Comparison of ENCODE assay signal across 27 cellular contexts in the genomic region with DNA sequence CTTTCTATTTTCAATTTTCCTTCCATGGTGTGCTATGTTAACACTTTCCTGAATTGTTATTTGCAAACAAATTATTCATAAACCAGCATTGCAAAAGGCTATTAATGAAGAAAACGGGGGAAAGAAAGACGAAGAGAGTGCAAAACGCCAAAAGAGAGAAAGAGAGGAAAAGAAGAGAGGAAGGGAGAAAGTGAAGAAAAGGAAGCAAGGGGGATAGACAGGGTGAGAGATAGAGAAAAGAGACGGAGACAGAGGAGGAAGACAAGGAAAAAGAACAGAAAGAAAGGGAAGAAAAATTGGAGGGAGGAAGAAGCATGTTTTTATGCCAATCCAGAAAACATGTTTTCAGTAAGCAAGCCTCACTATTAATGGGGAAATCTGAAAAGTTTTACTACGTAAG.
"Had no signal": no experiment of that assay in that cellular context is flagged by ENCODE, and none has a peak within 500 bp of the region (broad histone marks: within the 10 kb centered on the region; RNA-seq: fewer than 3 reads in every experiment).

No MANE protein-coding gene starts in this region.

- H3K27me3 Mint-ChIP-seq: effector memory CD8-positive, alpha-beta T cell; naive B cell; natural killer cell treated with Interleukin-12 subunit alpha and Interleukin-12 subunit beta and Interleukin-15 and Interleukin-18, amount 100 ng/mL, for 72 hours; stimulated activated memory B cell treated with anti-CD40 and anti-IgM and Interleukin-4, amounts not matched to agents 10 μg/mL and 1 μg/mL and 100 μg/mL, for 72 hours had no signal

- H3K27ac ChIP-seq: epithelial cell of prostate, ovary, psoas muscle, sigmoid colon, testis, tibial artery had no signal

- H3K27me3 ChIP-seq: ovary, sigmoid colon, testis, tibial artery had no signal

- FAIRE-seq: keratinocyte had no signal

- H3K9me3 Mint-ChIP-seq: effector memory CD8-positive, alpha-beta T cell; memory B cell; mesothelial cell of epicardium; naive B cell; natural killer cell treated with Interleukin-12 subunit alpha and Interleukin-12 subunit beta and Interleukin-15 and Interleukin-18, amount 100 ng/mL, for 72 hours; neural crest cell; stimulated activated memory B cell treated with anti-CD40 and anti-IgM and Interleukin-4, amounts not matched to agents 10 μg/mL and 1 μg/mL and 100 μg/mL, for 72 hours; type B pancreatic cell had no signal

- H3K4me3 Mint-ChIP-seq: effector memory CD8-positive, alpha-beta T cell; memory B cell; mesothelial cell of epicardium; naive B cell; natural killer cell treated with Interleukin-12 subunit alpha and Interleukin-12 subunit beta and Interleukin-15 and Interleukin-18, amount 100 ng/mL, for 72 hours; neural crest cell; stimulated activated memory B cell treated with anti-CD40 and anti-IgM and Interleukin-4, amounts not matched to agents 10 μg/mL and 1 μg/mL and 100 μg/mL, for 72 hours; type B pancreatic cell had no signal

- DNase-seq: cortex of kidney; effector memory CD8-positive, alpha-beta T cell; foreskin melanocyte; mucosa of descending colon; naive B cell; nucleus accumbens; ovary; posterior cingulate gyrus; psoas muscle; right cardiac atrium; sigmoid colon; stimulated activated CD4-positive, alpha-beta T cell treated with anti-CD3 and anti-CD28 coated beads, Interleukin-2, amount 100 ng/mL, for 24 hours; stimulated activated CD4-positive, alpha-beta T cell treated with anti-CD3 and anti-CD28 coated beads, Interleukin-4, amount 100 ng/mL, for 4 hours; stimulated activated naive CD8-positive, alpha-beta T cell treated with anti-CD3 and anti-CD28 coated beads, Interleukin-15, Interleukin-2, amounts not matched to agents 100 U/mL and 50 U/mL, for 24 hours; substantia nigra; testis; tibial artery had no signal

- ATAC-seq: effector memory CD8-positive, alpha-beta T cell; esophagus mucosa; mucosa of descending colon; natural killer cell treated with Interleukin-12 subunit alpha and Interleukin-12 subunit beta and Interleukin-15 and Interleukin-18, amount 100 ng/mL, for 72 hours; psoas muscle; right cardiac atrium; stimulated activated memory B cell treated with anti-CD40 and anti-IgM and Interleukin-4, amounts not matched to agents 10 μg/mL and 1 μg/mL and 100 μg/mL, for 72 hours; stimulated activated naive CD8-positive, alpha-beta T cell treated with anti-CD3 and anti-CD28 coated beads, Interleukin-15, Interleukin-2, amounts not matched to agents 100 U/mL and 50 U/mL, for 24 hours had no signal

- H3K9me3 ChIP-seq: mucosa of descending colon, ovary, psoas muscle, sigmoid colon, testis, tibial artery had no signal

- H3K36me3 Mint-ChIP-seq: memory B cell; mesothelial cell of epicardium; naive B cell; natural killer cell treated with Interleukin-12 subunit alpha and Interleukin-12 subunit beta and Interleukin-15 and Interleukin-18, amount 100 ng/mL, for 72 hours; stimulated activated memory B cell treated with anti-CD40 and anti-IgM and Interleukin-4, amounts not matched to agents 10 μg/mL and 1 μg/mL and 100 μg/mL, for 72 hours; type B pancreatic cell had no signal

- H3K36me3 ChIP-seq: ovary, sigmoid colon, tibial artery had no signal

- H3K27ac Mint-ChIP-seq: effector memory CD8-positive, alpha-beta T cell; memory B cell; mesothelial cell of epicardium; naive B cell; natural killer cell treated with Interleukin-12 subunit alpha and Interleukin-12 subunit beta and Interleukin-15 and Interleukin-18, amount 100 ng/mL, for 72 hours; stimulated activated memory B cell treated with anti-CD40 and anti-IgM and Interleukin-4, amounts not matched to agents 10 μg/mL and 1 μg/mL and 100 μg/mL, for 72 hours; type B pancreatic cell had no signal

- H3K4me1 Mint-ChIP-seq: memory B cell; naive B cell; neural crest cell; stimulated activated memory B cell treated with anti-CD40 and anti-IgM and Interleukin-4, amounts not matched to agents 10 μg/mL and 1 μg/mL and 100 μg/mL, for 72 hours had no signal

- H3K4me1 ChIP-seq: psoas muscle, testis, tibial artery had no signal

- H3K4me3 ChIP-seq: lung, mucosa of descending colon, ovary, psoas muscle, sigmoid colon, testis, tibial artery had no signal
